In the genomic region with DNA sequence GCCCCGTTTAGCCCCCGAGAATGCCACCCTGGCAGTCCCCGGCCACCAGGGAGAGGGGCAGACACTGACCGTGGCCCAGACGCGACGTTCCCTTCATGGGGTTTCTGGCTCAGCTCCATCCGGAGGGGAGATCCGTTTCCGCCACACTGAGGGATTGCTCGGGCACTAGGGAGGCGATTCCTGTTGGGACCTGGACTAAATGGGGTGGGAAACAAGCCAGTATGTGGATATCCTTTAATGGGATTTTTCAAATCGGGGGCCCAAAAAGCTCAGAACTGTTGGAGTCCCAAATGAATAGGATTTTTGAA, we compare ENCODE assay signal across 8 cellular contexts. TPM values are rescaled to one million over a fixed set of nuclear protein-coding genes. Genes with fewer than 3 reads are reported as not detected.
DNase-seq lines count a peak whose midpoint lies in the region; ATAC-seq, FAIRE-seq and TF ChIP-seq lines count a peak whose summit lies in the region.
"Not testable (repeated sequence)": the region's sequence is repeated elsewhere in the genome, so short reads cannot be mapped to it uniquely, and the experiment has no call there.

No MANE protein-coding gene starts in this region.

- not testable (repeated sequence) for TF ChIP-seq CTCF in Caco-2 (IDR thresholded peaks at IDR 0.05; ENCODE audit: insufficient read depth in 1 of 2, low read depth in 1 of 2, low read length in 1 of 2, severe bottlenecking in 1 of 2, unreplicated experiment in 1 of 2); astrocyte (IDR thresholded peaks at IDR 0.05; ENCODE audit: insufficient read depth, low read depth, low read length); esophagus muscularis mucosa (IDR thresholded peaks at IDR 0.05); osteoblast (IDR thresholded peaks at IDR 0.05; ENCODE audit: extremely low read depth, low read depth, low read length); tibial artery (IDR thresholded peaks at IDR 0.05)

- CTCF ChIA-PET in Caco-2 (lab: Charles Lee) = not testable (repeated sequence)

- ATAC-seq in HG03378 (IDR thresholded peaks at IDR 0.05; ENCODE audit: unreplicated experiment) = peak; percentile 8
- ATAC-seq in left colon = peak; percentile 35

- not testable (repeated sequence) for H3K9me3 ChIP-seq in Caco-2; astrocyte (ENCODE audit: insufficient read depth, low read depth, low read length); esophagus muscularis mucosa; osteoblast (ENCODE audit: low read depth, low read length); tibial artery

- H3K4me3 Mint-ChIP-seq in Caco-2 (ENCODE audit: unreplicated experiment) (peak overlapping the region; percentile 81), astrocyte (ENCODE audit: unreplicated experiment) (peak overlapping the region; percentile 81)
- H3K4me3 Mint-ChIP-seq in T-helper 2 cell treated with Interferon-gamma antibody and Interleukin-4, amounts not matched to agents 5 μg/mL and 100 μg/mL, for 36 hours = peak overlapping the region; percentile 72

- WGBS in esophagus muscularis mucosa = 20% methylated on average over 1 of the region's 13 CpGs

- peak overlapping the region; percentile 80 for H3K9ac ChIP-seq in astrocyte (ENCODE audit: low read length)

- H3K36me3 Mint-ChIP-seq in Caco-2 (ENCODE audit: insufficient read depth, unreplicated experiment) = peaks cover 24% of the 10 kb centered on the region
- H3K36me3 Mint-ChIP-seq in T-helper 2 cell treated with Interferon-gamma antibody and Interleukin-4, amounts not matched to agents 5 μg/mL and 100 μg/mL, for 36 hours (ENCODE audit: low read depth); astrocyte (ENCODE audit: low read depth, unreplicated experiment): not testable (repeated sequence)

- not testable (repeated sequence) for H2AFZ ChIP-seq in astrocyte (ENCODE audit: low read depth, low read length); osteoblast (ENCODE audit: low read length)

- peak overlapping the region; percentile 80 for H3K4me2 ChIP-seq in astrocyte (ENCODE audit: low read length)
- peak overlapping the region; percentile 73 for H3K4me2 ChIP-seq in osteoblast (ENCODE audit: insufficient read depth, low read length)

- not testable (repeated sequence) for H3K79me2 ChIP-seq in astrocyte (ENCODE audit: insufficient read depth, low read length)
- H3K79me2 ChIP-seq in osteoblast (ENCODE audit: insufficient read depth, low read length) = peaks cover 11% of the 10 kb centered on the region

- TF ChIP-seq EP300 in esophagus muscularis mucosa (IDR thresholded peaks at IDR 0.05) = not testable (repeated sequence)

- peak overlapping the region; percentile 69 for H3K4me3 ChIP-seq in Caco-2 (ENCODE audit: low read depth, low read length)
- peak overlapping the region; percentile 50 for H3K4me3 ChIP-seq in astrocyte (ENCODE audit: insufficient read depth, low read depth, low read length)
- peak overlapping the region; percentile 70 to 90 (median 77) for H3K4me3 ChIP-seq in esophagus muscularis mucosa
- peak overlapping the region; percentile 82 for H3K4me3 ChIP-seq in osteoblast (ENCODE audit: insufficient read depth, low read length)
- peak overlapping the region; percentile 77 to 91 for H3K4me3 ChIP-seq in tibial artery

- not testable (repeated sequence) for BruUV-seq in Caco-2 (replicated peaks; lab: Mats Ljungman, UMichigan)

- not testable (repeated sequence) for H3K27me3 Mint-ChIP-seq in Caco-2 (ENCODE audit: insufficient read depth, unreplicated experiment); T-helper 2 cell treated with Interferon-gamma antibody and Interleukin-4, amounts not matched to agents 5 μg/mL and 100 μg/mL, for 36 hours (ENCODE audit: low read depth); astrocyte (ENCODE audit: low read depth, unreplicated experiment)

- not testable (repeated sequence) for H3K36me3 ChIP-seq in Caco-2 (ENCODE audit: control insufficient read depth, insufficient read depth, low read length); astrocyte (ENCODE audit: insufficient read depth, low read length); osteoblast (ENCODE audit: insufficient read depth, low read length); tibial artery
- peaks cover 0 to 17% (median 0%) of the 10 kb centered on the region in 4 donors for H3K36me3 ChIP-seq in esophagus muscularis mucosa

- H4K20me1 ChIP-seq in astrocyte (ENCODE audit: insufficient read depth, low read length); osteoblast (ENCODE audit: insufficient read depth, low read length): not testable (repeated sequence)

- H3K27me3 ChIP-seq in Caco-2 (replicated peaks; ENCODE audit: control insufficient read depth, insufficient read depth, low read length); astrocyte (ENCODE audit: insufficient read depth, low read length); esophagus muscularis mucosa; osteoblast (ENCODE audit: insufficient read depth, low read length); tibial artery: not testable (repeated sequence)

- not testable (repeated sequence) for DNase-seq in Caco-2; T-helper 2 cell treated with Interferon-gamma antibody and Interleukin-4, amounts not matched to agents 5 μg/mL and 100 μg/mL, for 36 hours (ENCODE audit: low spot score); astrocyte (ENCODE audit: low read depth); esophagus muscularis mucosa (ENCODE audit: extremely low spot score); left colon; osteoblast (ENCODE audit: insufficient read length, low spot score, missing footprints); tibial artery

- POLR2A ChIA-PET in Caco-2 (lab: Charles Lee) = not testable (repeated sequence)

- TF ChIP-seq POLR2A in esophagus muscularis mucosa (IDR thresholded peaks at IDR 0.05; ENCODE audit: low read depth) = not testable (repeated sequence)

- H3K4me1 Mint-ChIP-seq in Caco-2 (ENCODE audit: low read depth, unreplicated experiment); T-helper 2 cell treated with Interferon-gamma antibody and Interleukin-4, amounts not matched to agents 5 μg/mL and 100 μg/mL, for 36 hours (ENCODE audit: low read depth); astrocyte (ENCODE audit: low read depth, unreplicated experiment): not testable (repeated sequence)

- not testable (repeated sequence) for H3K27ac ChIP-seq in astrocyte (ENCODE audit: low read depth, low read length); osteoblast (ENCODE audit: low read depth, low read length)
- peak overlapping the region; percentile 73 to 84 (median 83) for H3K27ac ChIP-seq in esophagus muscularis mucosa (replicated peaks in 1 of 4)
- H3K27ac ChIP-seq in tibial artery = peak overlapping the region; percentile 72 to 83

- H3K4me1 ChIP-seq in Caco-2; astrocyte (ENCODE audit: insufficient read depth, low read length); osteoblast (ENCODE audit: insufficient read depth, low read length): not testable (repeated sequence)
- peaks cover 5 to 13% (median 6%) of the 10 kb centered on the region in 4 donors for H3K4me1 ChIP-seq in esophagus muscularis mucosa
- peaks cover 0 to 11% (median 0%) of the 10 kb centered on the region in 4 donors for H3K4me1 ChIP-seq in tibial artery

- peak overlapping the region; percentile 94 for H3K27ac Mint-ChIP-seq in Caco-2 (ENCODE audit: unreplicated experiment)
- H3K27ac Mint-ChIP-seq in T-helper 2 cell treated with Interferon-gamma antibody and Interleukin-4, amounts not matched to agents 5 μg/mL and 100 μg/mL, for 36 hours; astrocyte (ENCODE audit: unreplicated experiment): not testable (repeated sequence)

- intact Hi-C loops in Caco-2 (cut with micrococcal nuclease; ENCODE audit: unreplicated experiment); esophagus muscularis mucosa (cut with DNase I); left colon (cut with DNase I, micrococcal nuclease): not testable (repeated sequence)
- intact Hi-C loops in tibial artery (cut with DNase I; ENCODE audit: low total_unique reads) = loop anchor here (10.0 kb wide), 1 partner anchor 556 kb away; the partner anchor contains the start of gene SGMS1

- H3K9me3 Mint-ChIP-seq in Caco-2 (ENCODE audit: unreplicated experiment); T-helper 2 cell treated with Interferon-gamma antibody and Interleukin-4, amounts not matched to agents 5 μg/mL and 100 μg/mL, for 36 hours; astrocyte (ENCODE audit: unreplicated experiment): not testable (repeated sequence)

- not testable (repeated sequence) for FAIRE-seq in astrocyte (lab: Jason Lieb, UNC)

RNA-seq across cellular contexts. Expression of gene WASHC2A, which starts 0.6 kb away (rescaled TPM):
- 73.1 and 76.1 TPM in 2 replicates for total RNA-seq in Caco-2 (2022)
- total RNA-seq in astrocyte = 40.7 and 41.2 TPM in 2 replicates
- 10 to 100 TPM; 33.0 to 43.0 (median 34.3) TPM for total RNA-seq in esophagus muscularis mucosa
- 10 to 100 TPM; 67.3 to 75.5 TPM for total RNA-seq in left colon
- 94.0 and 98.8 TPM in 2 replicates for total RNA-seq in osteoblast
